In genomic region chr12:2904260-2904659, GRCh38 we compare ENCODE assay signal across 1 cellular context.
TF ChIP-seq lines count a peak whose summit lies in the region.

No MANE protein-coding gene starts in this region.

TF ChIP-seq in H1, 55 proteins besides CTCF, POLR2A, EP300 and RAD21:
- TF ChIP-seq BCL11A (IDR thresholded peaks at IDR 0.05; ENCODE audit: low read depth in 2 of 2, low read length in 2 of 2) = no peak
